Comparison of ENCODE assay signal across 19 cellular contexts in the genomic region with DNA sequence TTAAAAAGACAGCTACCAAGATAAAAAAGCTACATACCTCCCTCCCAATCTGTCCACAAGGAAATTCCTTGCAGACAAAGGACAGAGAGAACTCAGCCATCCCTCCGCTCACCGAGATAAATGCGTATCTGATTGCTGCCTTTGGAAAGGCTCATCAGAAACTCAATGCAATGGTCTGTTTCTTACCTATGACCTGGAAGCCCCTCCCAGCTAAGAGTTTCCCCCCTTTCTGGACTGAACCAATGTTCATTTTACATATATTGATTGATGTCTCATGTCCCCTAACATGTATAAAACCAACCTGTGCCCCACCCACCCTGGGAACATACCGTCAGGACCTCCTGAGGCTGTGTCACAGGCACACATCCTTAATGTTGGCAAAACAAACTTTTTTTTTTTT.
"Had no signal": no experiment of that assay in that cellular context is flagged by ENCODE, and none has a peak within 500 bp of the region (broad histone marks: within the 10 kb centered on the region; RNA-seq: fewer than 3 reads in every experiment).

No MANE protein-coding gene starts in this region.

- DNase-seq: activated CD4-positive, alpha-beta T cell treated with anti-CD3 and anti-CD28 coated beads for 1 hour; activated CD4-positive, alpha-beta T cell treated with anti-CD3 and anti-CD28 coated beads, Interleukin-2, amount 50 U/mL, for 4 hours; activated CD8-positive, alpha-beta memory T cell treated with anti-CD3 and anti-CD28 coated beads for 24 hours; activated CD8-positive, alpha-beta memory T cell treated with anti-CD3 and anti-CD28 coated beads, Interleukin-2, amount 50 U/mL, for 4 hours; activated T-cell treated with anti-CD3 and anti-CD28 coated beads, Interleukin-2, amount 50 U/mL, for 24 hours; anterior cingulate cortex; brain microvascular endothelial cell; caudate nucleus; effector memory CD4-positive, alpha-beta T cell; head of caudate nucleus; small intestine; stimulated activated CD4-positive, alpha-beta T cell treated with anti-CD3 and anti-CD28 coated beads, Interleukin-2, amount 100 ng/mL, for 24 hours; stimulated activated naive CD8-positive, alpha-beta T cell treated with anti-CD3 and anti-CD28 coated beads, Interleukin-15, amount 100 ng/mL, for 72 hours; T-helper 9 cell; tibial artery had no signal

- H3K4me3 ChIP-seq: tibial artery had no signal

- H3K27ac Mint-ChIP-seq: activated T-cell treated with anti-CD3 and anti-CD28 coated beads, Interleukin-2, amount 50 U/mL, for 24 hours; activated T-helper 17 cell treated with anti-CD3 and anti-CD28 coated beads, Interleukin-2, amount 50 U/mL, for 72 hours; stimulated activated effector memory CD8-positive, alpha-beta T cell treated with anti-CD3 and anti-CD28 coated beads, Interleukin-12 subunit alpha, Interleukin-12 subunit beta, amount 100 ng/mL, for 72 hours; stimulated activated naive CD8-positive, alpha-beta T cell treated with anti-CD3 and anti-CD28 coated beads, Interleukin-15, amount 100 ng/mL, for 72 hours had no signal

- H3K4me1 ChIP-seq: tibial artery had no signal

- H3K9me3 Mint-ChIP-seq: activated T-cell treated with anti-CD3 and anti-CD28 coated beads, Interleukin-2, amount 50 U/mL, for 24 hours; activated T-helper 17 cell treated with anti-CD3 and anti-CD28 coated beads, Interleukin-2, amount 50 U/mL, for 72 hours; nephron; stimulated activated effector memory CD8-positive, alpha-beta T cell treated with anti-CD3 and anti-CD28 coated beads, Interleukin-12 subunit alpha, Interleukin-12 subunit beta, amount 100 ng/mL, for 72 hours; stimulated activated naive CD8-positive, alpha-beta T cell treated with anti-CD3 and anti-CD28 coated beads, Interleukin-15, amount 100 ng/mL, for 72 hours had no signal

- H3K4me1 Mint-ChIP-seq: nephron had no signal

- H3K27ac ChIP-seq: brain microvascular endothelial cell, tibial artery had no signal

- H3K4me3 Mint-ChIP-seq: activated T-cell treated with anti-CD3 and anti-CD28 coated beads, Interleukin-2, amount 50 U/mL, for 24 hours; activated T-helper 17 cell treated with anti-CD3 and anti-CD28 coated beads, Interleukin-2, amount 50 U/mL, for 72 hours; nephron; stimulated activated effector memory CD8-positive, alpha-beta T cell treated with anti-CD3 and anti-CD28 coated beads, Interleukin-12 subunit alpha, Interleukin-12 subunit beta, amount 100 ng/mL, for 72 hours; stimulated activated naive CD8-positive, alpha-beta T cell treated with anti-CD3 and anti-CD28 coated beads, Interleukin-15, amount 100 ng/mL, for 72 hours had no signal

- ATAC-seq: activated T-helper 17 cell treated with anti-CD3 and anti-CD28 coated beads, Interleukin-2, amount 50 U/mL, for 72 hours; sciatic nerve; stimulated activated effector memory CD8-positive, alpha-beta T cell treated with anti-CD3 and anti-CD28 coated beads, Interleukin-12 subunit alpha, Interleukin-12 subunit beta, amount 100 ng/mL, for 72 hours; stimulated activated naive CD8-positive, alpha-beta T cell treated with anti-CD3 and anti-CD28 coated beads, Interleukin-15, amount 100 ng/mL, for 72 hours had no signal

- H3K27me3 Mint-ChIP-seq: activated T-cell treated with anti-CD3 and anti-CD28 coated beads, Interleukin-2, amount 50 U/mL, for 24 hours; activated T-helper 17 cell treated with anti-CD3 and anti-CD28 coated beads, Interleukin-2, amount 50 U/mL, for 72 hours; stimulated activated naive CD8-positive, alpha-beta T cell treated with anti-CD3 and anti-CD28 coated beads, Interleukin-15, amount 100 ng/mL, for 72 hours had no signal

- H3K27me3 ChIP-seq: brain microvascular endothelial cell, tibial artery had no signal

- H3K9me3 ChIP-seq: tibial artery had no signal
